Comparison of ENCODE assay signal across 24 cellular contexts in the genomic region with DNA sequence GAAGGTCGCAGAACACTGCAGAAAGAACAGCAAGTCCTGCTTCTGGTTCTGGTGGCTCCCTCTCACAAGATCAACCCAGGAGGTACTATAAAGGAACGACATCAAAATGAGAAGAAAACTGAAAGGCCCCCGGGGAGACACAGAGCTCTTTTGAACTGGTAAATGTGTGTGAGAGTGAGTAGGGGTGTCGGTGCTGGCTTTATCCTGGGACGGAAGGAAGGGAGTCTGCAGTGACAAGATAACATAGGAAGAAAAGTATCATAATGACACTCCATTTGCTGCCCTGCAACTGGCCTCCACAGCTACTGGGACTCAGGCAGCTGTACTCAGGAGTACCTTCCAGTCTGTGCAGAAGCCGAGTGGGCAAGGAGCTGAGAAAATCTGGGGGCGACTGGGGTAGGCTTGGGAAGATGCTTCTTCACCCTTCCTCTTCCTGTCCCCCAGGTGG.
A peak's percentile ranks its signal among the peaks of the same experiment; 100 is the strongest.
DNase-seq lines count a peak whose midpoint lies in the region; ATAC-seq and TF ChIP-seq lines count a peak whose summit lies in the region.
"Had no signal": no experiment of that assay in that cellular context is flagged by ENCODE, and none has a peak within 500 bp of the region (broad histone marks: within the 10 kb centered on the region; RNA-seq: fewer than 3 reads in every experiment).

No MANE protein-coding gene starts in this region.

- peaks cover 6% of the 10 kb centered on the region for H3K27me3 Mint-ChIP-seq in activated T-cell treated with anti-CD3 and anti-CD28 coated beads, Interleukin-2, amount 50 U/mL, for 24 hours
- no peaks in the 10 kb centered on the region for H3K27me3 Mint-ChIP-seq in GM23338 (ENCODE audit: insufficient read depth, low read depth, poor library complexity)
- H3K27me3 Mint-ChIP-seq in activated naive CD8-positive, alpha-beta T cell treated with anti-CD3 and anti-CD28 coated beads for 36 hours, result peaks cover 32% of the 10 kb centered on the region
- H3K27me3 Mint-ChIP-seq in neural progenitor cell (ENCODE audit: insufficient read depth, low read depth), result no peaks in the 10 kb centered on the region
- peaks cover 15% of the 10 kb centered on the region for H3K27me3 Mint-ChIP-seq in CD8-positive, alpha-beta T cell (ENCODE audit: low read depth)

- H3K4me1 ChIP-seq in GM23338 (ENCODE audit: insufficient read depth) (no peaks in the 10 kb centered on the region; the same call in 1 of the 2 replicates), neural progenitor cell (no peaks in the 10 kb centered on the region)
- peaks cover 7% of the 10 kb centered on the region for H3K4me1 ChIP-seq in CD8-positive, alpha-beta T cell (ENCODE audit: insufficient read depth, low read length)
- H3K4me1 ChIP-seq: lower lobe of right lung, upper lobe of left lung had no signal

- H3K27me3 ChIP-seq in GM23338 (ENCODE audit: insufficient read depth) (no peaks in the 10 kb centered on the region), neural progenitor cell (peaks cover 48% of the 10 kb centered on the region)
- H3K27me3 ChIP-seq in CD8-positive, alpha-beta T cell (ENCODE audit: insufficient read depth, low read length), result peaks cover 8% of the 10 kb centered on the region
- H3K27me3 ChIP-seq: upper lobe of left lung had no signal

- peak; percentile 40 for ATAC-seq in GM23338
- ATAC-seq in GM21423 (IDR thresholded peaks at IDR 0.05; ENCODE audit: unreplicated experiment), result no peak
- ATAC-seq in CD8-positive, alpha-beta T cell, result no peak
- ATAC-seq: lower lobe of right lung, sciatic nerve, T-helper 17 cell had no signal

- H3K9me2 ChIP-seq in GM23338 (ENCODE audit: insufficient read depth), result no peaks in the 10 kb centered on the region

- H3K79me2 ChIP-seq in GM23338 (replicated peaks; ENCODE audit: insufficient read depth) (no peaks in the 10 kb centered on the region), neural progenitor cell (ENCODE audit: low read depth) (no peaks in the 10 kb centered on the region)

- no peak for DNase-seq in activated T-cell treated with anti-CD3 and anti-CD28 coated beads, Interleukin-2, amount 50 U/mL, for 24 hours
- DNase-seq in activated T-cell treated with anti-CD3 and anti-CD28 coated beads, Interleukin-2, amount 50 U/mL, for 1 hour, result no peak
- DNase-seq in GM23338 (ENCODE audit: low spot score), result no peak
- no peak for DNase-seq in activated naive CD8-positive, alpha-beta T cell treated with anti-CD3 and anti-CD28 coated beads for 36 hours
- no peak for DNase-seq in neural progenitor cell (ENCODE audit: low spot score)
- no peak for DNase-seq in MV-4-11 (lab: John Stamatoyannopoulos, UW)
- DNase-seq in CD8-positive, alpha-beta T cell, result no peak
- DNase-seq: activated CD4-positive, alpha-beta T cell treated with anti-CD3 and anti-CD28 coated beads, Interleukin-2, amount 50 U/mL, for 48 hours; activated CD8-positive, alpha-beta memory T cell treated with anti-CD3 and anti-CD28 coated beads, Interleukin-2, amount 50 U/mL, for 48 hours; Calu3; HCEC 1CT; lower lobe of right lung; NCI-H1105; NCI-H1930; NCI-H2227 treated with DMSO at 0.1 percent for 48 hours; NCI-H748 treated with DMSO at 0.1 percent for 48 hours; RPMI8226; T-helper 17 cell; upper lobe of left lung had no signal

- no peak overlapping the region for H3K27ac ChIP-seq in GM23338 (ENCODE audit: low read depth)
- no peak overlapping the region for H3K27ac ChIP-seq in neural progenitor cell
- no peak overlapping the region for H3K27ac ChIP-seq in CD8-positive, alpha-beta T cell (ENCODE audit: low read depth, low read length)
- H3K27ac ChIP-seq: lower lobe of right lung, neutrophil, SK-N-MC, upper lobe of left lung had no signal

- H3K9me3 ChIP-seq in neural progenitor cell (ENCODE audit: low read depth), result no peaks in the 10 kb centered on the region
- no peaks in the 10 kb centered on the region for H3K9me3 ChIP-seq in CD8-positive, alpha-beta T cell (ENCODE audit: low read length)
- H3K9me3 ChIP-seq: lower lobe of right lung, neutrophil, upper lobe of left lung had no signal

- TF ChIP-seq CTCF in GM23338 (conservative IDR thresholded peaks at IDR 0.05; ENCODE audit: low read depth in 2 of 2) (no peak), neural progenitor cell (IDR thresholded peaks at IDR 0.05) (no peak)
- no peak for TF ChIP-seq CTCF in CD8-positive, alpha-beta T cell (IDR thresholded peaks at IDR 0.05)

- peaks cover 10% of the 10 kb centered on the region for H3K4me1 Mint-ChIP-seq in activated T-cell treated with anti-CD3 and anti-CD28 coated beads, Interleukin-2, amount 50 U/mL, for 24 hours (ENCODE audit: low read depth)
- H3K4me1 Mint-ChIP-seq in GM23338 (peaks cover 15% of the 10 kb centered on the region; the same call in 2 of the 3 replicates), neural progenitor cell (peaks cover 11% of the 10 kb centered on the region)
- H3K4me1 Mint-ChIP-seq in activated naive CD8-positive, alpha-beta T cell treated with anti-CD3 and anti-CD28 coated beads for 36 hours, result peaks cover 16% of the 10 kb centered on the region
- H3K4me1 Mint-ChIP-seq in CD8-positive, alpha-beta T cell (ENCODE audit: low read depth), result peaks cover 9% of the 10 kb centered on the region

- H2AFZ ChIP-seq in GM23338, result peak overlapping the region; percentile 15; the same call in 1 of the 2 replicates
- H2AFZ ChIP-seq in neural progenitor cell (replicated peaks), result peak overlapping the region; percentile 76

- CTCF ChIA-PET in CD8-positive, alpha-beta T cell (lab: Charles Lee), result interaction anchor here (0.6 to 1.4 kb wide), 3 partner anchors 22 to 831 kb away, joined by 3 read pairs; no protein-coding TSS in a partner anchor

- peak overlapping the region; percentile 13 for H3K4me3 Mint-ChIP-seq in activated T-cell treated with anti-CD3 and anti-CD28 coated beads, Interleukin-2, amount 50 U/mL, for 24 hours
- no peak overlapping the region for H3K4me3 Mint-ChIP-seq in GM23338
- peak overlapping the region; percentile 9 for H3K4me3 Mint-ChIP-seq in activated naive CD8-positive, alpha-beta T cell treated with anti-CD3 and anti-CD28 coated beads for 36 hours
- no peak overlapping the region for H3K4me3 Mint-ChIP-seq in neural progenitor cell
- H3K4me3 Mint-ChIP-seq in CD8-positive, alpha-beta T cell, result no peak overlapping the region
- H3K4me3 Mint-ChIP-seq: T-helper 17 cell had no signal

- no peak overlapping the region for H3K4me3 ChIP-seq in GM23338
- no peak overlapping the region for H3K4me3 ChIP-seq in neural progenitor cell
- no peak overlapping the region for H3K4me3 ChIP-seq in CD8-positive, alpha-beta T cell (ENCODE audit: low read depth, low read length)
- H3K4me3 ChIP-seq: lower lobe of right lung, SK-N-MC, upper lobe of left lung had no signal

- H3K9ac ChIP-seq in neural progenitor cell, result no peak overlapping the region

- no peaks in the 10 kb centered on the region for H3K9me3 Mint-ChIP-seq in activated T-cell treated with anti-CD3 and anti-CD28 coated beads, Interleukin-2, amount 50 U/mL, for 24 hours
- no peaks in the 10 kb centered on the region for H3K9me3 Mint-ChIP-seq in GM23338
- no peaks in the 10 kb centered on the region for H3K9me3 Mint-ChIP-seq in activated naive CD8-positive, alpha-beta T cell treated with anti-CD3 and anti-CD28 coated beads for 36 hours
- no peaks in the 10 kb centered on the region for H3K9me3 Mint-ChIP-seq in neural progenitor cell
- H3K9me3 Mint-ChIP-seq in CD8-positive, alpha-beta T cell, result no peaks in the 10 kb centered on the region

- no peak overlapping the region for H3K4me2 ChIP-seq in GM23338
- no peak overlapping the region for H3K4me2 ChIP-seq in neural progenitor cell

- no peaks in the 10 kb centered on the region for H3K36me3 Mint-ChIP-seq in activated T-cell treated with anti-CD3 and anti-CD28 coated beads, Interleukin-2, amount 50 U/mL, for 24 hours (ENCODE audit: low read depth)
- H3K36me3 Mint-ChIP-seq in GM23338 (ENCODE audit: low read depth) (no peaks in the 10 kb centered on the region), neural progenitor cell (no peaks in the 10 kb centered on the region)
- H3K36me3 Mint-ChIP-seq in activated naive CD8-positive, alpha-beta T cell treated with anti-CD3 and anti-CD28 coated beads for 36 hours, result peaks cover 2% of the 10 kb centered on the region
- no peaks in the 10 kb centered on the region for H3K36me3 Mint-ChIP-seq in CD8-positive, alpha-beta T cell

- intact Hi-C loops in CD8-positive, alpha-beta T cell (cut with DNase I, micrococcal nuclease), result loop anchor here in 1 of 2 experiments (10.0 kb wide), 1 partner anchor 58 kb away; no protein-coding TSS in a partner anchor

- POLR2A ChIA-PET in CD8-positive, alpha-beta T cell (lab: Charles Lee), result interaction anchor here (0.6 kb wide), 1 partner anchor 23 kb away, joined by 4 read pairs; no protein-coding TSS in a partner anchor

- H3F3A ChIP-seq in GM23338 (replicated peaks; ENCODE audit: low read depth) (no peaks in the 10 kb centered on the region), neural progenitor cell (ENCODE audit: low read depth) (no peaks in the 10 kb centered on the region)

- H4K20me1 ChIP-seq in GM23338 (replicated peaks; ENCODE audit: insufficient read depth) (no peaks in the 10 kb centered on the region), neural progenitor cell (ENCODE audit: low read depth) (no peaks in the 10 kb centered on the region)

- H3K27ac Mint-ChIP-seq in activated T-cell treated with anti-CD3 and anti-CD28 coated beads, Interleukin-2, amount 50 U/mL, for 24 hours, result no peak overlapping the region
- H3K27ac Mint-ChIP-seq in GM23338 (no peak overlapping the region), neural progenitor cell (peak overlapping the region; percentile 4)
- H3K27ac Mint-ChIP-seq in activated naive CD8-positive, alpha-beta T cell treated with anti-CD3 and anti-CD28 coated beads for 36 hours, result peak overlapping the region; percentile 62
- H3K27ac Mint-ChIP-seq in CD8-positive, alpha-beta T cell, result no peak overlapping the region
- H3K27ac Mint-ChIP-seq: progenitor cell of endocrine pancreas, T-helper 17 cell had no signal

- H3K36me3 ChIP-seq in GM23338 (ENCODE audit: insufficient read depth) (no peaks in the 10 kb centered on the region), neural progenitor cell (no peaks in the 10 kb centered on the region)
- no peaks in the 10 kb centered on the region for H3K36me3 ChIP-seq in CD8-positive, alpha-beta T cell (ENCODE audit: insufficient read depth, low read length)
- H3K36me3 ChIP-seq: lower lobe of right lung, neutrophil, upper lobe of left lung had no signal

TF ChIP-seq in GM23338, 12 proteins besides CTCF, POLR2A, EP300 and RAD21 (continues in another document):
- TF ChIP-seq CREB1 (CRISPR knock-in tag; IDR thresholded peaks at IDR 0.05; ENCODE audit: low read depth) (no peak), JUNB (IDR thresholded peaks at IDR 0.05; ENCODE audit: unreplicated experiment) (no peak), ZNF331 (CRISPR knock-in tag; IDR thresholded peaks at IDR 0.05; ENCODE audit: low read depth) (no peak)
- TF ChIP-seq, protein P1, sequence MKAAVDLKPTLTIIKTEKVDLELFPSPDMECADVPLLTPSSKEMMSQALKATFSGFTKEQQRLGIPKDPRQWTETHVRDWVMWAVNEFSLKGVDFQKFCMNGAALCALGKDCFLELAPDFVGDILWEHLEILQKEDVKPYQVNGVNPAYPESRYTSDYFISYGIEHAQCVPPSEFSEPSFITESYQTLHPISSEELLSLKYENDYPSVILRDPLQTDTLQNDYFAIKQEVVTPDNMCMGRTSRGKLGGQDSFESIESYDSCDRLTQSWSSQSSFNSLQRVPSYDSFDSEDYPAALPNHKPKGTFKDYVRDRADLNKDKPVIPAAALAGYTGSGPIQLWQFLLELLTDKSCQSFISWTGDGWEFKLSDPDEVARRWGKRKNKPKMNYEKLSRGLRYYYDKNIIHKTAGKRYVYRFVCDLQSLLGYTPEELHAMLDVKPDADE (IDR thresholded peaks at IDR 0.05), result no peak

Comparison
In these comparisons a context has a peak if more than half of its experiments do, and no peak if none do; other contexts are left out.
1. H3K27ac Mint-ChIP-seq: peak in activated naive CD8-positive, alpha-beta T cell treated with anti-CD3 and anti-CD28 coated beads for 36 hours (single experiment) and neural progenitor cell (single experiment); none in activated T-cell treated with anti-CD3 and anti-CD28 coated beads, Interleukin-2, amount 50 U/mL, for 24 hours (single experiment), GM23338 (single experiment) and CD8-positive, alpha-beta T cell (single experiment).
2. H3K4me3 Mint-ChIP-seq: peak in activated T-cell treated with anti-CD3 and anti-CD28 coated beads, Interleukin-2, amount 50 U/mL, for 24 hours (single experiment) and activated naive CD8-positive, alpha-beta T cell treated with anti-CD3 and anti-CD28 coated beads for 36 hours (single experiment); none in GM23338 (single experiment), neural progenitor cell (single experiment) and CD8-positive, alpha-beta T cell (single experiment).